Comparison of ENCODE assay signal across 1 cellular context in genomic region chr4:78136109-78137081, GRCh38.
TF ChIP-seq lines count a peak whose summit lies in the region.

No MANE protein-coding gene starts in this region.

TF ChIP-seq in HepG2, 621 proteins besides CTCF, POLR2A, EP300 and RAD21 (continued from another document and continues in another):
- TF ChIP-seq, protein P1, sequence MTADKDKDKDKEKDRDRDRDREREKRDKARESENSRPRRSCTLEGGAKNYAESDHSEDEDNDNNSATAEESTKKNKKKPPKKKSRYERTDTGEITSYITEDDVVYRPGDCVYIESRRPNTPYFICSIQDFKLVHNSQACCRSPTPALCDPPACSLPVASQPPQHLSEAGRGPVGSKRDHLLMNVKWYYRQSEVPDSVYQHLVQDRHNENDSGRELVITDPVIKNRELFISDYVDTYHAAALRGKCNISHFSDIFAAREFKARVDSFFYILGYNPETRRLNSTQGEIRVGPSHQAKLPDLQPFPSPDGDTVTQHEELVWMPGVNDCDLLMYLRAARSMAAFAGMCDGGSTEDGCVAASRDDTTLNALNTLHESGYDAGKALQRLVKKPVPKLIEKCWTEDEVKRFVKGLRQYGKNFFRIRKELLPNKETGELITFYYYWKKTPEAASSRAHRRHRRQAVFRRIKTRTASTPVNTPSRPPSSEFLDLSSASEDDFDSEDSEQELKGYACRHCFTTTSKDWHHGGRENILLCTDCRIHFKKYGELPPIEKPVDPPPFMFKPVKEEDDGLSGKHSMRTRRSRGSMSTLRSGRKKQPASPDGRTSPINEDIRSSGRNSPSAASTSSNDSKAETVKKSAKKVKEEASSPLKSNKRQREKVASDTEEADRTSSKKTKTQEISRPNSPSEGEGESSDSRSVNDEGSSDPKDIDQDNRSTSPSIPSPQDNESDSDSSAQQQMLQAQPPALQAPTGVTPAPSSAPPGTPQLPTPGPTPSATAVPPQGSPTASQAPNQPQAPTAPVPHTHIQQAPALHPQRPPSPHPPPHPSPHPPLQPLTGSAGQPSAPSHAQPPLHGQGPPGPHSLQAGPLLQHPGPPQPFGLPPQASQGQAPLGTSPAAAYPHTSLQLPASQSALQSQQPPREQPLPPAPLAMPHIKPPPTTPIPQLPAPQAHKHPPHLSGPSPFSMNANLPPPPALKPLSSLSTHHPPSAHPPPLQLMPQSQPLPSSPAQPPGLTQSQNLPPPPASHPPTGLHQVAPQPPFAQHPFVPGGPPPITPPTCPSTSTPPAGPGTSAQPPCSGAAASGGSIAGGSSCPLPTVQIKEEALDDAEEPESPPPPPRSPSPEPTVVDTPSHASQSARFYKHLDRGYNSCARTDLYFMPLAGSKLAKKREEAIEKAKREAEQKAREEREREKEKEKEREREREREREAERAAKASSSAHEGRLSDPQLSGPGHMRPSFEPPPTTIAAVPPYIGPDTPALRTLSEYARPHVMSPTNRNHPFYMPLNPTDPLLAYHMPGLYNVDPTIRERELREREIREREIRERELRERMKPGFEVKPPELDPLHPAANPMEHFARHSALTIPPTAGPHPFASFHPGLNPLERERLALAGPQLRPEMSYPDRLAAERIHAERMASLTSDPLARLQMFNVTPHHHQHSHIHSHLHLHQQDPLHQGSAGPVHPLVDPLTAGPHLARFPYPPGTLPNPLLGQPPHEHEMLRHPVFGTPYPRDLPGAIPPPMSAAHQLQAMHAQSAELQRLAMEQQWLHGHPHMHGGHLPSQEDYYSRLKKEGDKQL (CRISPR knock-in tag; IDR thresholded peaks at IDR 0.05; ENCODE audit: low read depth) = 0 out of 2 replicates have a peak, but pooled peaks have one; percentile 48
- 0 out of 2 replicates have a peak, but pooled peaks have one; percentile 11 for TF ChIP-seq CHD4 (IDR thresholded peaks at IDR 0.05; ENCODE audit: borderline replicate concordance, low read length)
- 0 out of 2 replicates have a peak, but pooled peaks have one; percentile 32 for TF ChIP-seq NR2F2 (IDR thresholded peaks at IDR 0.05; ENCODE audit: borderline replicate concordance, low read depth)
- TF ChIP-seq, protein P2, sequence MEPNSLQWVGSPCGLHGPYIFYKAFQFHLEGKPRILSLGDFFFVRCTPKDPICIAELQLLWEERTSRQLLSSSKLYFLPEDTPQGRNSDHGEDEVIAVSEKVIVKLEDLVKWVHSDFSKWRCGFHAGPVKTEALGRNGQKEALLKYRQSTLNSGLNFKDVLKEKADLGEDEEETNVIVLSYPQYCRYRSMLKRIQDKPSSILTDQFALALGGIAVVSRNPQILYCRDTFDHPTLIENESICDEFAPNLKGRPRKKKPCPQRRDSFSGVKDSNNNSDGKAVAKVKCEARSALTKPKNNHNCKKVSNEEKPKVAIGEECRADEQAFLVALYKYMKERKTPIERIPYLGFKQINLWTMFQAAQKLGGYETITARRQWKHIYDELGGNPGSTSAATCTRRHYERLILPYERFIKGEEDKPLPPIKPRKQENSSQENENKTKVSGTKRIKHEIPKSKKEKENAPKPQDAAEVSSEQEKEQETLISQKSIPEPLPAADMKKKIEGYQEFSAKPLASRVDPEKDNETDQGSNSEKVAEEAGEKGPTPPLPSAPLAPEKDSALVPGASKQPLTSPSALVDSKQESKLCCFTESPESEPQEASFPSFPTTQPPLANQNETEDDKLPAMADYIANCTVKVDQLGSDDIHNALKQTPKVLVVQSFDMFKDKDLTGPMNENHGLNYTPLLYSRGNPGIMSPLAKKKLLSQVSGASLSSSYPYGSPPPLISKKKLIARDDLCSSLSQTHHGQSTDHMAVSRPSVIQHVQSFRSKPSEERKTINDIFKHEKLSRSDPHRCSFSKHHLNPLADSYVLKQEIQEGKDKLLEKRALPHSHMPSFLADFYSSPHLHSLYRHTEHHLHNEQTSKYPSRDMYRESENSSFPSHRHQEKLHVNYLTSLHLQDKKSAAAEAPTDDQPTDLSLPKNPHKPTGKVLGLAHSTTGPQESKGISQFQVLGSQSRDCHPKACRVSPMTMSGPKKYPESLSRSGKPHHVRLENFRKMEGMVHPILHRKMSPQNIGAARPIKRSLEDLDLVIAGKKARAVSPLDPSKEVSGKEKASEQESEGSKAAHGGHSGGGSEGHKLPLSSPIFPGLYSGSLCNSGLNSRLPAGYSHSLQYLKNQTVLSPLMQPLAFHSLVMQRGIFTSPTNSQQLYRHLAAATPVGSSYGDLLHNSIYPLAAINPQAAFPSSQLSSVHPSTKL (CRISPR knock-in tag; IDR thresholded peaks at IDR 0.05) = peak; percentile 74
- TF ChIP-seq, protein P3, sequence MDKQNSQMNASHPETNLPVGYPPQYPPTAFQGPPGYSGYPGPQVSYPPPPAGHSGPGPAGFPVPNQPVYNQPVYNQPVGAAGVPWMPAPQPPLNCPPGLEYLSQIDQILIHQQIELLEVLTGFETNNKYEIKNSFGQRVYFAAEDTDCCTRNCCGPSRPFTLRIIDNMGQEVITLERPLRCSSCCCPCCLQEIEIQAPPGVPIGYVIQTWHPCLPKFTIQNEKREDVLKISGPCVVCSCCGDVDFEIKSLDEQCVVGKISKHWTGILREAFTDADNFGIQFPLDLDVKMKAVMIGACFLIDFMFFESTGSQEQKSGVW (CRISPR knock-in tag; IDR thresholded peaks at IDR 0.05; ENCODE audit: borderline replicate concordance) = no peak
- peak; percentile 47 for TF ChIP-seq ZGPAT (CRISPR knock-in tag; IDR thresholded peaks at IDR 0.05)
- no peak for TF ChIP-seq AKAP8 (CRISPR knock-in tag; IDR thresholded peaks at IDR 0.05)
- peak; percentile 38; the same call in 1 of the 2 replicates for TF ChIP-seq HMG20A (CRISPR knock-in tag; IDR thresholded peaks at IDR 0.05; ENCODE audit: borderline replicate concordance)
- peak; percentile 51; the same call in 1 of the 2 replicates for TF ChIP-seq GFI1 (CRISPR knock-in tag; IDR thresholded peaks at IDR 0.05; ENCODE audit: borderline replicate concordance)
- no peak for TF ChIP-seq ZNF770 (CRISPR knock-in tag; IDR thresholded peaks at IDR 0.05)
- no peak for TF ChIP-seq NRL (CRISPR knock-in tag; IDR thresholded peaks at IDR 0.05; ENCODE audit: borderline replicate concordance)
- peak; percentile 21; the same call in 1 of the 2 replicates for TF ChIP-seq MIER3 (CRISPR knock-in tag; IDR thresholded peaks at IDR 0.05; ENCODE audit: borderline replicate concordance)
- TF ChIP-seq SCMH1 (CRISPR knock-in tag; IDR thresholded peaks at IDR 0.05; ENCODE audit: borderline replicate concordance) = no peak
- TF ChIP-seq NFE2 (CRISPR knock-in tag; IDR thresholded peaks at IDR 0.05) = peak; percentile 70; the same call in 1 of the 2 replicates
- TF ChIP-seq HOXA5 (CRISPR knock-in tag; IDR thresholded peaks at IDR 0.05) = no peak
- TF ChIP-seq ZMYM2 (CRISPR knock-in tag; IDR thresholded peaks at IDR 0.05) = 0 out of 2 replicates have a peak, but pooled peaks have one; percentile 26
- peak; percentile 94 for TF ChIP-seq FOSL2 (CRISPR knock-in tag; IDR thresholded peaks at IDR 0.05)
- TF ChIP-seq ZNF292 (CRISPR knock-in tag; IDR thresholded peaks at IDR 0.05; ENCODE audit: borderline replicate concordance, low read depth) = peak; percentile 86; the same call in 1 of the 2 replicates
- TF ChIP-seq ZNF501 (CRISPR knock-in tag; IDR thresholded peaks at IDR 0.05) = 0 out of 2 replicates have a peak, but pooled peaks have one; percentile 43
- TF ChIP-seq MLXIP (CRISPR knock-in tag; IDR thresholded peaks at IDR 0.05; ENCODE audit: borderline replicate concordance) = no peak
- TF ChIP-seq ATF3 (CRISPR knock-in tag; IDR thresholded peaks at IDR 0.05) = peak; percentile 45; the same call in 1 of the 2 replicates
- TF ChIP-seq PAXIP1 (CRISPR knock-in tag; conservative IDR thresholded peaks at IDR 0.05) = peak; percentile 74
- TF ChIP-seq ZKSCAN8 (CRISPR knock-in tag; IDR thresholded peaks at IDR 0.05; ENCODE audit: borderline replicate concordance) = peak; percentile 40; the same call in 1 of the 2 replicates
